ENCODE assay signal across 1 cellular context in genomic region chr20:2002365-2002764, GRCh38.
TF ChIP-seq lines count a peak whose summit lies in the region.

No MANE protein-coding gene starts in this region.

TF ChIP-seq in HepG2, 621 proteins besides CTCF, POLR2A, EP300 and RAD21 (continued from another document):
- TF ChIP-seq ZNF18 (CRISPR knock-in tag; IDR thresholded peaks at IDR 0.05; ENCODE audit: insufficient replicate concordance) (no peak), TBX2 (CRISPR knock-in tag; IDR thresholded peaks at IDR 0.05; ENCODE audit: borderline replicate concordance) (no peak)
